In genomic region chr11:67401495-67402191, GRCh38 we compare ENCODE assay signal across 8 cellular contexts. TPM values are rescaled to one million over a fixed set of nuclear protein-coding genes. Genes with fewer than 3 reads are reported as not detected.
A peak's percentile ranks its signal among the peaks of the same experiment; 100 is the strongest.
DNase-seq lines count a peak whose midpoint lies in the region; ATAC-seq and TF ChIP-seq lines count a peak whose summit lies in the region.

PPP1CA (minus strand) TSS chr11:67401858; CDS start chr11:67401782, 76 bp downstream.

- H3K27ac ChIP-seq in C4-2B (peak within 1 kb of the TSS; percentile 95), right lobe of liver (peak within 1 kb of the TSS; percentile 77 to 90 (median 88))

- intact Hi-C loops in right lobe of liver (cut with DNase I): no loop called here

- H3K9me3 ChIP-seq in right lobe of liver: no peaks in the 10 kb centered on the region

- 0% methylated on average over 9 of the region's 73 CpGs for WGBS in right lobe of liver (ENCODE audit: insufficient coverage, low coverage, low lambda C conversion rate, missing lambda C conversion rate)

- H3K36me3 ChIP-seq in right lobe of liver: peaks cover 3 to 31% (median 17%) of the 10 kb centered on the region in 4 donors

- no peaks in the 10 kb centered on the region for H3K27me3 ChIP-seq in right lobe of liver

- peak; percentile 67 for TF ChIP-seq POLR2A in right lobe of liver (IDR thresholded peaks at IDR 0.05)

- TF ChIP-seq CTCF in C4-2B (conservative IDR thresholded peaks at IDR 0.05) (peak; percentile 97), right lobe of liver (IDR thresholded peaks at IDR 0.05) (peak; percentile 28 to 76 (median 38))

- peaks cover 0 to 24% (median 5%) of the 10 kb centered on the region in 4 donors for H3K4me1 ChIP-seq in right lobe of liver

- ATAC-seq in GM19351 (IDR thresholded peaks at IDR 0.05; ENCODE audit: unreplicated experiment): peak; percentile 55
- ATAC-seq in HG03521 (IDR thresholded peaks at IDR 0.05; ENCODE audit: unreplicated experiment): peak; percentile 74
- ATAC-seq in right lobe of liver: peak; percentile 82 to 93 (median 86)

- H3K4me3 ChIP-seq in right lobe of liver: peak within 1 kb of the TSS; percentile 95 to 99 (median 98)

- DNase-seq in NCI-H82 treated with DMSO at 0.1 percent for 48 hours (lab: John Stamatoyannopoulos, UW; ENCODE audit: unreplicated experiment): peak; percentile 73
- peak; percentile 88 to 90 for DNase-seq in activated CD4-positive, alpha-beta T cell treated with anti-CD3 and anti-CD28 coated beads, Interleukin-2, amount 50 U/mL, for 48 hours
- peak; percentile 74 to 88 for DNase-seq in dermis microvascular lymphatic vessel endothelial cell (ENCODE audit: low read depth in 2 of 2)
- DNase-seq in right lobe of liver: peak; percentile 93 to 95 (median 94)
- DNase-seq in stimulated activated CD4-positive, alpha-beta T cell treated with anti-CD3 and anti-CD28 coated beads, Interleukin-4, amount 100 ng/mL, for 24 hours: peak; percentile 89

RNA-seq across cellular contexts. Expression of gene PPP1CA, which starts in this region (rescaled TPM):
- 234 and 250 TPM in 2 replicates for total RNA-seq in dermis microvascular lymphatic vessel endothelial cell
- 100 to 1,000 TPM in 2 of 6 experiments, 10 to 100 TPM in 4; 64.2 to 102 (median 71.1) TPM for total RNA-seq in right lobe of liver

Comparison
In these comparisons a context has a peak if more than half of its experiments do, and no peak if none do; other contexts are left out.
1. Peak in every context shown above with its lines: DNase-seq, ATAC-seq, H3K4me3 ChIP-seq and H3K27ac ChIP-seq.